26 cellular contexts compared by ENCODE assay signal in the genomic region with DNA sequence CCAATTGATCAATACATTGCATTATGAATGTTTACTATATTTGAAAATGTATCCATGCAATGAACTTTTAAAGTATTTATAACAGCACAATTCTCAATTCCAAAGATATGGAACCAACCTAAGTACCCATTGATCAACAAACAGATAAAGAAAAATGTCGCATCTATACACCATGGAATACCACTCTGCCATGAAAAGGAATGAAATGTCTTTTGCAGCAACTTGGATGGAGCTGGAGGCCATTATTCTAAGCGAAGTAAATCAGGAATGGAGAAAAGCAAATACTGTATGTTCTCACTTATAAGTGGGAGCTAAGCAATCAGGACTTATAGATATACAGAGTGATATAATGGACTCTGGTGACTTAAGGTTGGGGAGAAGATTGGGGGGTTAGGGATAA.
"Had no signal": no experiment of that assay in that cellular context is flagged by ENCODE, and none has a peak within 500 bp of the region (broad histone marks: within the 10 kb centered on the region; RNA-seq: fewer than 3 reads in every experiment).

No MANE protein-coding gene starts in this region.

- DNase-seq: stimulated activated CD4-positive, alpha-beta T cell treated with anti-CD3 and anti-CD28 coated beads, Interleukin-2, amount 100 ng/mL, for 48 hours; stimulated activated CD4-positive, alpha-beta T cell treated with anti-CD3 and anti-CD28 coated beads, Interleukin-4, amount 100 ng/mL, for 1 hour; stimulated activated CD4-positive, alpha-beta T cell treated with anti-CD3 and anti-CD28 coated beads, Interleukin-4, amount 100 ng/mL, for 24 hours; stimulated activated CD4-positive, alpha-beta T cell treated with anti-CD3 and anti-CD28 coated beads, Interleukin-4, amount 100 ng/mL, for 4 hours; stimulated activated CD8-positive, alpha-beta memory T cell treated with anti-CD3 and anti-CD28 coated beads, Interleukin-4, amount 100 ng/mL, for 48 hours; stimulated activated naive B cell treated with anti-CD40 and anti-IgM and Interleukin-4, amounts not matched to agents 10 μg/mL and 1 μg/mL and 100 μg/mL, for 72 hours; stimulated activated naive CD4-positive, alpha-beta T cell; stimulated activated naive CD4-positive, alpha-beta T cell treated with Interleukin-2 at 50 U/mL for 16 hours; stimulated activated naive CD8-positive, alpha-beta T cell treated with anti-CD3 and anti-CD28 coated beads, Interleukin-15, amount 100 ng/mL, for 72 hours; stimulated activated naive CD8-positive, alpha-beta T cell treated with anti-CD3 and anti-CD28 coated beads, Interleukin-15, Interleukin-2, amounts not matched to agents 100 U/mL and 50 U/mL, for 24 hours; stomach; substantia nigra; testis; thyroid gland; tibial artery; transverse colon; upper lobe of left lung; upper lobe of right lung; uterus had no signal

- H3K9me3 ChIP-seq: stomach, suprapubic skin, testis, thoracic aorta, thyroid gland, tibial artery, tibial nerve, transverse colon, upper lobe of left lung, upper lobe of right lung, uterus, vagina had no signal

- H3K4me1 ChIP-seq: stomach, suprapubic skin, testis, thyroid gland, tibial artery, tibial nerve, transverse colon, upper lobe of left lung, upper lobe of right lung, uterus, vagina had no signal

- H3K36me3 ChIP-seq: suprapubic skin, thoracic aorta, thyroid gland, upper lobe of right lung, uterus, vagina had no signal

- H3K27ac ChIP-seq: stomach, suprapubic skin, testis, thoracic aorta, thyroid gland, tibial artery, tibial nerve, transverse colon, upper lobe of left lung, upper lobe of right lung, uterus, vagina had no signal

- FAIRE-seq: urothelium cell line had no signal

- H3K27me3 ChIP-seq: stomach, suprapubic skin, testis, thyroid gland, tibial artery, tibial nerve, transverse colon, upper lobe of left lung, upper lobe of right lung, uterus, vagina had no signal

- ATAC-seq: stimulated activated effector memory CD8-positive, alpha-beta T cell treated with anti-CD3 and anti-CD28 coated beads, Interleukin-12 subunit alpha, Interleukin-12 subunit beta, amount 100 ng/mL, for 72 hours; stimulated activated memory B cell treated with anti-CD40 and anti-IgM and Interleukin-4, amounts not matched to agents 10 μg/mL and 1 μg/mL and 100 μg/mL, for 72 hours; stimulated activated naive B cell treated with anti-CD40 and anti-IgM and Interleukin-4, amounts not matched to agents 10 μg/mL and 1 μg/mL and 100 μg/mL, for 72 hours; stimulated activated naive CD8-positive, alpha-beta T cell treated with anti-CD3 and anti-CD28 coated beads, Interleukin-15, amount 100 ng/mL, for 72 hours; stimulated activated naive CD8-positive, alpha-beta T cell treated with anti-CD3 and anti-CD28 coated beads, Interleukin-15, Interleukin-2, amounts not matched to agents 100 U/mL and 50 U/mL, for 24 hours; upper lobe of right lung had no signal

- H3K4me3 ChIP-seq: stomach, suprapubic skin, testis, thoracic aorta, thyroid gland, tibial artery, tibial nerve, transverse colon, upper lobe of left lung, upper lobe of right lung, uterus, vagina had no signal
